25 cellular contexts compared by ENCODE assay signal in genomic region chr3:157916672-157917071, GRCh38.
"Had no signal": no experiment of that assay in that cellular context is flagged by ENCODE, and none has a peak within 500 bp of the region (broad histone marks: within the 10 kb centered on the region; RNA-seq: fewer than 3 reads in every experiment).

No MANE protein-coding gene starts in this region.

- ATAC-seq: activated CD4-positive, alpha-beta T cell treated with anti-CD3 and anti-CD28 coated beads for 36 hours; activated T-cell treated with anti-CD3 and anti-CD28 coated beads, Interleukin-2, amount 50 U/mL, for 72 hours; T-cell had no signal

- H3K36me3 Mint-ChIP-seq: activated naive CD4-positive, alpha-beta T cell treated with anti-CD3 and anti-CD28 coated beads, Interleukin-2, amount 10 ng/mL, durations not matched to agents 7 days and 5 days; activated naive CD8-positive, alpha-beta T cell treated with anti-CD3 and anti-CD28 coated beads for 36 hours; T-cell had no signal

- FAIRE-seq: colon, RCC 7860 had no signal

- H3K36me3 ChIP-seq: brain microvascular endothelial cell, WERI-Rb-1 had no signal

- H3K27me3 ChIP-seq: brain microvascular endothelial cell had no signal

- H3K27me3 Mint-ChIP-seq: activated CD4-positive, alpha-beta memory T cell treated with anti-CD3 and anti-CD28 coated beads, Interleukin-2, amount 10 ng/mL, durations not matched to agents 7 days and 5 days; activated CD4-positive, alpha-beta T cell treated with anti-CD3 and anti-CD28 coated beads for 36 hours; activated naive CD4-positive, alpha-beta T cell treated with anti-CD3 and anti-CD28 coated beads, Interleukin-2, amount 10 ng/mL, durations not matched to agents 7 days and 5 days; activated naive CD8-positive, alpha-beta T cell treated with anti-CD3 and anti-CD28 coated beads for 36 hours; T-cell had no signal

- H3K4me3 Mint-ChIP-seq: activated CD4-positive, alpha-beta memory T cell treated with anti-CD3 and anti-CD28 coated beads, Interleukin-2, amount 10 ng/mL, durations not matched to agents 7 days and 5 days; activated CD4-positive, alpha-beta T cell treated with anti-CD3 and anti-CD28 coated beads for 36 hours; activated naive CD4-positive, alpha-beta T cell treated with anti-CD3 and anti-CD28 coated beads, Interleukin-2, amount 10 ng/mL, durations not matched to agents 7 days and 5 days; activated naive CD8-positive, alpha-beta T cell treated with anti-CD3 and anti-CD28 coated beads for 36 hours; activated T-cell treated with anti-CD3 and anti-CD28 coated beads, Interleukin-2, amount 50 U/mL, for 72 hours; T-cell had no signal

- H3K27ac ChIP-seq: brain microvascular endothelial cell, WERI-Rb-1 had no signal

- H3K27ac Mint-ChIP-seq: activated CD4-positive, alpha-beta memory T cell treated with anti-CD3 and anti-CD28 coated beads, Interleukin-2, amount 10 ng/mL, durations not matched to agents 7 days and 5 days; activated CD4-positive, alpha-beta T cell treated with anti-CD3 and anti-CD28 coated beads for 36 hours; activated naive CD4-positive, alpha-beta T cell treated with anti-CD3 and anti-CD28 coated beads, Interleukin-2, amount 10 ng/mL, durations not matched to agents 7 days and 5 days; activated naive CD8-positive, alpha-beta T cell treated with anti-CD3 and anti-CD28 coated beads for 36 hours; activated T-cell treated with anti-CD3 and anti-CD28 coated beads, Interleukin-2, amount 50 U/mL, for 72 hours; activated T-helper 2 cell treated with anti-CD3 and anti-CD28 coated beads, Interferon-gamma antibody, Interleukin-2, Interleukin-4, amounts not matched to agents 10 μg/mL and 5 μg/mL and 100 μg/mL, durations not matched to agents 14 hours and 24 hours and 36 hours; T-cell had no signal

- H3K4me1 Mint-ChIP-seq: activated CD4-positive, alpha-beta memory T cell treated with anti-CD3 and anti-CD28 coated beads, Interleukin-2, amount 10 ng/mL, durations not matched to agents 7 days and 5 days; activated CD4-positive, alpha-beta T cell treated with anti-CD3 and anti-CD28 coated beads for 36 hours; activated naive CD4-positive, alpha-beta T cell treated with anti-CD3 and anti-CD28 coated beads, Interleukin-2, amount 10 ng/mL, durations not matched to agents 7 days and 5 days; activated naive CD8-positive, alpha-beta T cell treated with anti-CD3 and anti-CD28 coated beads for 36 hours; T-cell had no signal

- H3K9me3 Mint-ChIP-seq: activated CD4-positive, alpha-beta memory T cell treated with anti-CD3 and anti-CD28 coated beads, Interleukin-2, amount 10 ng/mL, durations not matched to agents 7 days and 5 days; activated naive CD4-positive, alpha-beta T cell treated with anti-CD3 and anti-CD28 coated beads, Interleukin-2, amount 10 ng/mL, durations not matched to agents 7 days and 5 days; activated naive CD8-positive, alpha-beta T cell treated with anti-CD3 and anti-CD28 coated beads for 36 hours; activated T-cell treated with anti-CD3 and anti-CD28 coated beads, Interleukin-2, amount 50 U/mL, for 72 hours; activated T-helper 2 cell treated with anti-CD3 and anti-CD28 coated beads, Interferon-gamma antibody, Interleukin-2, Interleukin-4, amounts not matched to agents 10 μg/mL and 5 μg/mL and 100 μg/mL, durations not matched to agents 14 hours and 24 hours and 36 hours; T-cell had no signal

- DNase-seq: activated CD4-positive, alpha-beta memory T cell treated with anti-CD3 and anti-CD28 coated beads, Interleukin-2, amount 10 ng/mL, durations not matched to agents 7 days and 5 days; activated CD4-positive, alpha-beta T cell treated with anti-CD3 and anti-CD28 coated beads for 36 hours; activated CD4-positive, alpha-beta T cell treated with anti-CD3 and anti-CD28 coated beads, Interleukin-2, amount 50 U/mL, for 1 hour; activated gamma-delta T cell treated with Interleukin-2 at 50 U/mL for 16 hours; activated naive CD4-positive, alpha-beta T cell treated with anti-CD3 and anti-CD28 coated beads, Interleukin-2, amount 10 ng/mL, durations not matched to agents 7 days and 5 days; activated naive CD8-positive, alpha-beta T cell treated with anti-CD3 and anti-CD28 coated beads for 36 hours; activated T-cell treated with anti-CD3 and anti-CD28 coated beads for 4 hours; activated T-cell treated with anti-CD3 and anti-CD28 coated beads, Interleukin-2, amount 50 U/mL, for 72 hours; brain microvascular endothelial cell; cerebellar nuclear complex; NCI-H1092; NCI-H1417; NCI-H1930; NCI-H2107; NCI-H2171 treated with DMSO at 0.1 percent for 48 hours; NCI-H226; NCI-H510A; NCI-H526 treated with DMSO at 0.1 percent for 48 hours; NCI-H82; SHP77 treated with DMSO at 0.1 percent for 48 hours; T-cell; WERI-Rb-1 had no signal
